ENCODE assay signal across 24 cellular contexts in genomic region chr10:51552879-51553278, GRCh38.
"Had no signal": no experiment of that assay in that cellular context is flagged by ENCODE, and none has a peak within 500 bp of the region (broad histone marks: within the 10 kb centered on the region; RNA-seq: fewer than 3 reads in every experiment).

No MANE protein-coding gene starts in this region.

- H3K9me3 ChIP-seq: colonic mucosa, esophagus muscularis mucosa, esophagus squamous epithelium, gastrocnemius medialis, gastroesophageal sphincter, heart left ventricle, heart right ventricle had no signal

- ATAC-seq: effector memory CD8-positive, alpha-beta T cell; esophagus mucosa; gastrocnemius medialis; gastroesophageal sphincter; heart left ventricle; heart right ventricle had no signal

- H3K4me1 ChIP-seq: colonic mucosa, esophagus squamous epithelium had no signal

- DNase-seq: colonic mucosa; cortex of kidney; dermis blood vessel endothelial cell; dorsolateral prefrontal cortex; effector CD4-positive, alpha-beta T cell; effector CD8-positive, alpha-beta T cell; effector memory CD4-positive, alpha-beta T cell; effector memory CD8-positive, alpha-beta T cell; endodermal cell; erythroblast; esophagus squamous epithelium; foreskin fibroblast; foreskin melanocyte; gastrocnemius medialis; glutamatergic neuron; head of caudate nucleus; heart left ventricle; heart right ventricle had no signal

- H3K27me3 ChIP-seq: colonic mucosa, dorsolateral prefrontal cortex, esophagus muscularis mucosa, esophagus squamous epithelium, gastrocnemius medialis, gastroesophageal sphincter, heart left ventricle, heart right ventricle had no signal

- H3K36me3 ChIP-seq: colonic mucosa, esophagus muscularis mucosa, esophagus squamous epithelium, gastrocnemius medialis, gastroesophageal sphincter, heart left ventricle, heart right ventricle had no signal

- H3K9me3 Mint-ChIP-seq: dendritic cell treated with granulocyte-macrophage colony-stimulating factor and Interleukin-4, amounts not matched to agents 40 ng/mL and 50 ng/mL, for 4 days; effector memory CD8-positive, alpha-beta T cell; endodermal cell had no signal

- H3K4me1 Mint-ChIP-seq: endodermal cell had no signal

- H3K27ac ChIP-seq: colonic mucosa, coronary artery, dorsolateral prefrontal cortex, epithelial cell of prostate, esophagus muscularis mucosa, esophagus squamous epithelium, gastrocnemius medialis, gastroesophageal sphincter, heart left ventricle, heart right ventricle had no signal

- H3K4me3 ChIP-seq: colonic mucosa, coronary artery, dorsolateral prefrontal cortex, esophagus muscularis mucosa, esophagus squamous epithelium, gastrocnemius medialis, gastroesophageal sphincter, heart left ventricle, heart right ventricle had no signal

- H3K27ac Mint-ChIP-seq: dendritic cell treated with granulocyte-macrophage colony-stimulating factor and Interleukin-4, amounts not matched to agents 40 ng/mL and 50 ng/mL, for 4 days; effector memory CD8-positive, alpha-beta T cell; endodermal cell had no signal

- H3K27me3 Mint-ChIP-seq: dendritic cell treated with granulocyte-macrophage colony-stimulating factor and Interleukin-4, amounts not matched to agents 40 ng/mL and 50 ng/mL, for 4 days had no signal

- H3K4me3 Mint-ChIP-seq: dendritic cell treated with granulocyte-macrophage colony-stimulating factor and Interleukin-4, amounts not matched to agents 40 ng/mL and 50 ng/mL, for 4 days; effector memory CD8-positive, alpha-beta T cell; endodermal cell had no signal
